Comparison of ENCODE assay signal across 7 cellular contexts in genomic region chr3:195619576-195620369, GRCh38. TPM values are rescaled to one million over a fixed set of nuclear protein-coding genes. Genes with fewer than 3 reads are reported as not detected.
DNase-seq lines count a peak whose midpoint lies in the region; ATAC-seq and TF ChIP-seq lines count a peak whose summit lies in the region.
"Not testable (repeated sequence)": the region's sequence is repeated elsewhere in the genome, so short reads cannot be mapped to it uniquely, and the experiment has no call there.
"Had no signal": no experiment of that assay in that cellular context is flagged by ENCODE, and none has a peak within 500 bp of the region (broad histone marks: within the 10 kb centered on the region; RNA-seq: fewer than 3 reads in every experiment).

No MANE protein-coding gene starts in this region.

- in situ Hi-C loops in GM13977 (cut with MboI; ENCODE audit: low pct_unique_long_range_greater_than_20kb, low sequenced_read_pairs, unreplicated experiment): loop anchor here (5.0 kb wide), 1 partner anchor 108 kb away; no protein-coding TSS in a partner anchor

- DNase-seq in GM13977 (ENCODE audit: low spot score): peak; percentile 6
- not testable (repeated sequence) for DNase-seq in activated CD4-positive, alpha-beta T cell treated with anti-CD3 and anti-CD28 coated beads, Interleukin-2, amount 10 ng/mL, durations not matched to agents 24 days and 14 days; progenitor cell of endocrine pancreas (ENCODE audit: low spot score, unreplicated experiment)
- DNase-seq in activated effector memory CD4-positive, alpha-beta T cell treated with anti-CD3 and anti-CD28 coated beads, Interleukin-2, amount 50 U/mL, for 16 hours: peak; percentile 64
- peak; percentile 45 for DNase-seq in Right ventricle myocardium inferior (ENCODE audit: missing footprints)
- peak; percentile 88 for DNase-seq in mesenteric fat pad (ENCODE audit: low spot score)

- intact Hi-C loops in activated CD4-positive, alpha-beta T cell treated with anti-CD3 and anti-CD28 coated beads, Interleukin-2, amount 10 ng/mL, durations not matched to agents 24 days and 14 days (cut with micrococcal nuclease): loop anchor here (10.0 kb wide), 1 partner anchor 235 kb away; no protein-coding TSS in a partner anchor
- intact Hi-C loops in Right ventricle myocardium inferior (cut with DNase I): loop anchor here (5.0 kb wide), 1 partner anchor 128 kb away; no protein-coding TSS in a partner anchor

- not testable (repeated sequence) for TF ChIP-seq CTCF in GM13977 (IDR thresholded peaks at IDR 0.05; ENCODE audit: extremely low read depth, insufficient read depth, missing control alignments); progenitor cell of endocrine pancreas (IDR thresholded peaks at IDR 0.05; ENCODE audit: unreplicated experiment)

- H3K9me3 Mint-ChIP-seq in activated CD4-positive, alpha-beta T cell treated with anti-CD3 and anti-CD28 coated beads, Interleukin-2, amount 10 ng/mL, durations not matched to agents 24 days and 14 days; progenitor cell of endocrine pancreas (ENCODE audit: low read depth): not testable (repeated sequence)

- H3K27me3 Mint-ChIP-seq in activated CD4-positive, alpha-beta T cell treated with anti-CD3 and anti-CD28 coated beads, Interleukin-2, amount 10 ng/mL, durations not matched to agents 24 days and 14 days; progenitor cell of endocrine pancreas: not testable (repeated sequence)

- H3K4me1 Mint-ChIP-seq in activated CD4-positive, alpha-beta T cell treated with anti-CD3 and anti-CD28 coated beads, Interleukin-2, amount 10 ng/mL, durations not matched to agents 24 days and 14 days: peaks cover 12% of the 10 kb centered on the region
- H3K4me1 Mint-ChIP-seq in progenitor cell of endocrine pancreas (ENCODE audit: low read depth): not testable (repeated sequence)

- H3K27ac Mint-ChIP-seq in activated CD4-positive, alpha-beta T cell treated with anti-CD3 and anti-CD28 coated beads, Interleukin-2, amount 10 ng/mL, durations not matched to agents 24 days and 14 days: peak overlapping the region; percentile 6
- peak overlapping the region; percentile 9 for H3K27ac Mint-ChIP-seq in progenitor cell of endocrine pancreas

- ATAC-seq in Right ventricle myocardium inferior: not testable (repeated sequence)

- not testable (repeated sequence) for H3K36me3 Mint-ChIP-seq in activated CD4-positive, alpha-beta T cell treated with anti-CD3 and anti-CD28 coated beads, Interleukin-2, amount 10 ng/mL, durations not matched to agents 24 days and 14 days (ENCODE audit: low read depth); progenitor cell of endocrine pancreas (ENCODE audit: insufficient read depth)

- H3K4me3 Mint-ChIP-seq in activated CD4-positive, alpha-beta T cell treated with anti-CD3 and anti-CD28 coated beads, Interleukin-2, amount 10 ng/mL, durations not matched to agents 24 days and 14 days; progenitor cell of endocrine pancreas (ENCODE audit: low read depth): not testable (repeated sequence)

RNA-seq across cellular contexts. Expression of gene APOD, which starts 36.0 kb away (rescaled TPM):
- total RNA-seq in activated CD4-positive, alpha-beta T cell treated with anti-CD3 and anti-CD28 coated beads, Interleukin-2, amount 10 ng/mL, durations not matched to agents 24 days and 14 days: 1.8 and 2.6 TPM in 2 replicates
- 327 TPM for total RNA-seq in Right ventricle myocardium inferior
- 362 TPM for total RNA-seq in mesenteric fat pad
- total RNA-seq in progenitor cell of endocrine pancreas: not detected in 2 replicates
- total RNA-seq: CD8-positive, alpha-beta T cell had no signal

Comparison
In these comparisons a context has a peak if more than half of its experiments do, and no peak if none do; other contexts are left out.
1. RNA of gene APOD, which starts 36.0 kb away (total RNA-seq): 362 TPM in mesenteric fat pad (single experiment) and 327 TPM in Right ventricle myocardium inferior (single experiment); 1.8 to 2.6 TPM in activated CD4-positive, alpha-beta T cell treated with anti-CD3 and anti-CD28 coated beads, Interleukin-2, amount 10 ng/mL, durations not matched to agents 24 days and 14 days and not detected in progenitor cell of endocrine pancreas; every median in the first group is over 10 times any median in the second.